In genomic region chr20:2663887-2664719, GRCh38 we compare ENCODE assay signal across 1 cellular context.
A peak's percentile ranks its signal among the peaks of the same experiment; 100 is the strongest.
TF ChIP-seq lines count a peak whose summit lies in the region.

IDH3B (minus strand) TSS chr20:2664216; CDS start chr20:2664188, 28 bp downstream.

TF ChIP-seq in HepG2, 621 proteins besides CTCF, POLR2A, EP300 and RAD21 (continued from another document and continues in another):
- TF ChIP-seq ZNF609 (CRISPR knock-in tag; IDR thresholded peaks at IDR 0.05; ENCODE audit: borderline replicate concordance) (peak; percentile 50; the same call in 1 of the 2 replicates), TFAP4 (IDR thresholded peaks at IDR 0.05; ENCODE audit: borderline replicate concordance, low read depth) (peak; percentile 40; the same call in 1 of the 2 replicates), ZNF17 (CRISPR knock-in tag; IDR thresholded peaks at IDR 0.05) (no peak), CBFB (CRISPR knock-in tag; IDR thresholded peaks at IDR 0.05) (peak; percentile 97), ELF4 (CRISPR knock-in tag; IDR thresholded peaks at IDR 0.05; ENCODE audit: borderline replicate concordance) (peak; percentile 87; the same call in 1 of the 2 replicates), SOX13 (IDR thresholded peaks at IDR 0.05) (peak; percentile 15; the same call in 1 of the 2 replicates), SOX13 (CRISPR knock-in tag; conservative IDR thresholded peaks at IDR 0.05 in 1 of 2, IDR thresholded peaks at IDR 0.05 in 1 of 2) (peak in 1 of 2 experiments; percentile 67; a peak in 2 of 4 replicates), PAXIP1 (CRISPR knock-in tag; conservative IDR thresholded peaks at IDR 0.05) (peak; percentile 60), NCOA2 (CRISPR knock-in tag; IDR thresholded peaks at IDR 0.05) (peak; percentile 74), ZNF567 (CRISPR knock-in tag; IDR thresholded peaks at IDR 0.05; ENCODE audit: borderline replicate concordance) (peak; percentile 63; the same call in 1 of the 2 replicates), PHF8 (CRISPR knock-in tag; IDR thresholded peaks at IDR 0.05) (peak; percentile 98), ZNF101 (CRISPR knock-in tag; IDR thresholded peaks at IDR 0.05; ENCODE audit: borderline replicate concordance, low read depth) (0 out of 2 replicates have a peak, but pooled peaks have one; percentile 75), CHCHD3 (CRISPR knock-in tag; IDR thresholded peaks at IDR 0.05) (no peak), ERF (CRISPR knock-in tag; IDR thresholded peaks at IDR 0.05) (peak; percentile 95), ZNF496 (CRISPR knock-in tag; IDR thresholded peaks at IDR 0.05; ENCODE audit: insufficient replicate concordance) (no peak), ZNF788 (CRISPR knock-in tag; IDR thresholded peaks at IDR 0.05; ENCODE audit: borderline replicate concordance) (peak; percentile 98), SNAPC2 (CRISPR knock-in tag; IDR thresholded peaks at IDR 0.05) (peak; percentile 80; the same call in 1 of the 2 replicates), ZSCAN29 (CRISPR knock-in tag; conservative IDR thresholded peaks at IDR 0.05) (peak; percentile 79; the same call in 1 of the 2 replicates), NBN (conservative IDR thresholded peaks at IDR 0.05) (no peak), ZFY (CRISPR knock-in tag; IDR thresholded peaks at IDR 0.05) (peak; percentile 95), ZBTB25 (CRISPR knock-in tag; IDR thresholded peaks at IDR 0.05) (peak; percentile 89; the same call in 1 of the 2 replicates), SALL2 (CRISPR knock-in tag; IDR thresholded peaks at IDR 0.05) (peak; percentile 84), SRSF4 (IDR thresholded peaks at IDR 0.05; ENCODE audit: low read depth, low read length, poor library complexity, severe bottlenecking) (no peak), ZNF10 (CRISPR knock-in tag; IDR thresholded peaks at IDR 0.05; ENCODE audit: borderline replicate concordance, low read depth) (no peak), ZNF337 (CRISPR knock-in tag; IDR thresholded peaks at IDR 0.05; ENCODE audit: borderline replicate concordance, low read depth) (peak; percentile 77; the same call in 1 of the 2 replicates), SP4 (CRISPR knock-in tag; IDR thresholded peaks at IDR 0.05) (peak; percentile 83; the same call in 1 of the 2 replicates), TCF7 (IDR thresholded peaks at IDR 0.05; ENCODE audit: low read depth) (peak; percentile 25; the same call in 1 of the 2 replicates), ZSCAN9 (CRISPR knock-in tag; IDR thresholded peaks at IDR 0.05; ENCODE audit: borderline replicate concordance) (peak; percentile 87), ZFX (CRISPR knock-in tag; IDR thresholded peaks at IDR 0.05; ENCODE audit: low read depth) (peak; percentile 94), ELF1 (CRISPR knock-in tag; IDR thresholded peaks at IDR 0.05) (peak; percentile 98), ZKSCAN5 (CRISPR knock-in tag; IDR thresholded peaks at IDR 0.05) (0 out of 2 replicates have a peak, but pooled peaks have one; percentile 8), ZNF451 (CRISPR knock-in tag; IDR thresholded peaks at IDR 0.05) (peak; percentile 79; the same call in 1 of the 2 replicates), ZNF850 (CRISPR knock-in tag; conservative IDR thresholded peaks at IDR 0.05) (peak; percentile 91)
- TF ChIP-seq, protein P1, sequence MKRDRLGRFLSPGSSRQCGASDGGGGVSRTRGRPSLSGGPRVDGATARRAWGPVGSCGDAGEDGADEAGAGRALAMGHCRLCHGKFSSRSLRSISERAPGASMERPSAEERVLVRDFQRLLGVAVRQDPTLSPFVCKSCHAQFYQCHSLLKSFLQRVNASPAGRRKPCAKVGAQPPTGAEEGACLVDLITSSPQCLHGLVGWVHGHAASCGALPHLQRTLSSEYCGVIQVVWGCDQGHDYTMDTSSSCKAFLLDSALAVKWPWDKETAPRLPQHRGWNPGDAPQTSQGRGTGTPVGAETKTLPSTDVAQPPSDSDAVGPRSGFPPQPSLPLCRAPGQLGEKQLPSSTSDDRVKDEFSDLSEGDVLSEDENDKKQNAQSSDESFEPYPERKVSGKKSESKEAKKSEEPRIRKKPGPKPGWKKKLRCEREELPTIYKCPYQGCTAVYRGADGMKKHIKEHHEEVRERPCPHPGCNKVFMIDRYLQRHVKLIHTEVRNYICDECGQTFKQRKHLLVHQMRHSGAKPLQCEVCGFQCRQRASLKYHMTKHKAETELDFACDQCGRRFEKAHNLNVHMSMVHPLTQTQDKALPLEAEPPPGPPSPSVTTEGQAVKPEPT (CRISPR knock-in tag; IDR thresholded peaks at IDR 0.05; ENCODE audit: low read depth), result peak; percentile 54; the same call in 1 of the 2 replicates
- TF ChIP-seq, protein P2, sequence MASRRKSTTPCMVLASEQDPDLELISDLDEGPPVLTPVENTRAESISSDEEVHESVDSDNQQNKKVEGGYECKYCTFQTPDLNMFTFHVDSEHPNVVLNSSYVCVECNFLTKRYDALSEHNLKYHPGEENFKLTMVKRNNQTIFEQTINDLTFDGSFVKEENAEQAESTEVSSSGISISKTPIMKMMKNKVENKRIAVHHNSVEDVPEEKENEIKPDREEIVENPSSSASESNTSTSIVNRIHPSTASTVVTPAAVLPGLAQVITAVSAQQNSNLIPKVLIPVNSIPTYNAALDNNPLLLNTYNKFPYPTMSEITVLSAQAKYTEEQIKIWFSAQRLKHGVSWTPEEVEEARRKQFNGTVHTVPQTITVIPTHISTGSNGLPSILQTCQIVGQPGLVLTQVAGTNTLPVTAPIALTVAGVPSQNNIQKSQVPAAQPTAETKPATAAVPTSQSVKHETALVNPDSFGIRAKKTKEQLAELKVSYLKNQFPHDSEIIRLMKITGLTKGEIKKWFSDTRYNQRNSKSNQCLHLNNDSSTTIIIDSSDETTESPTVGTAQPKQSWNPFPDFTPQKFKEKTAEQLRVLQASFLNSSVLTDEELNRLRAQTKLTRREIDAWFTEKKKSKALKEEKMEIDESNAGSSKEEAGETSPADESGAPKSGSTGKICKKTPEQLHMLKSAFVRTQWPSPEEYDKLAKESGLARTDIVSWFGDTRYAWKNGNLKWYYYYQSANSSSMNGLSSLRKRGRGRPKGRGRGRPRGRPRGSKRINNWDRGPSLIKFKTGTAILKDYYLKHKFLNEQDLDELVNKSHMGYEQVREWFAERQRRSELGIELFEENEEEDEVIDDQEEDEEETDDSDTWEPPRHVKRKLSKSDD (CRISPR knock-in tag; IDR thresholded peaks at IDR 0.05; ENCODE audit: low read depth), result no peak; the same call in none of the 2 replicates
- TF ChIP-seq, protein P3, sequence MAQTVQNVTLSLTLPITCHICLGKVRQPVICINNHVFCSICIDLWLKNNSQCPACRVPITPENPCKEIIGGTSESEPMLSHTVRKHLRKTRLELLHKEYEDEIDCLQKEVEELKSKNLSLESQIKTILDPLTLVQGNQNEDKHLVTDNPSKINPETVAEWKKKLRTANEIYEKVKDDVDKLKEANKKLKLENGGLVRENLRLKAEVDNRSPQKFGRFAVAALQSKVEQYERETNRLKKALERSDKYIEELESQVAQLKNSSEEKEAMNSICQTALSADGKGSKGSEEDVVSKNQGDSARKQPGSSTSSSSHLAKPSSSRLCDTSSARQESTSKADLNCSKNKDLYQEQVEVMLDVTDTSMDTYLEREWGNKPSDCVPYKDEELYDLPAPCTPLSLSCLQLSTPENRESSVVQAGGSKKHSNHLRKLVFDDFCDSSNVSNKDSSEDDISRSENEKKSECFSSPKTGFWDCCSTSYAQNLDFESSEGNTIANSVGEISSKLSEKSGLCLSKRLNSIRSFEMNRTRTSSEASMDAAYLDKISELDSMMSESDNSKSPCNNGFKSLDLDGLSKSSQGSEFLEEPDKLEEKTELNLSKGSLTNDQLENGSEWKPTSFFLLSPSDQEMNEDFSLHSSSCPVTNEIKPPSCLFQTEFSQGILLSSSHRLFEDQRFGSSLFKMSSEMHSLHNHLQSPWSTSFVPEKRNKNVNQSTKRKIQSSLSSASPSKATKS (CRISPR knock-in tag; IDR thresholded peaks at IDR 0.05), result no peak
- TF ChIP-seq, protein P4, sequence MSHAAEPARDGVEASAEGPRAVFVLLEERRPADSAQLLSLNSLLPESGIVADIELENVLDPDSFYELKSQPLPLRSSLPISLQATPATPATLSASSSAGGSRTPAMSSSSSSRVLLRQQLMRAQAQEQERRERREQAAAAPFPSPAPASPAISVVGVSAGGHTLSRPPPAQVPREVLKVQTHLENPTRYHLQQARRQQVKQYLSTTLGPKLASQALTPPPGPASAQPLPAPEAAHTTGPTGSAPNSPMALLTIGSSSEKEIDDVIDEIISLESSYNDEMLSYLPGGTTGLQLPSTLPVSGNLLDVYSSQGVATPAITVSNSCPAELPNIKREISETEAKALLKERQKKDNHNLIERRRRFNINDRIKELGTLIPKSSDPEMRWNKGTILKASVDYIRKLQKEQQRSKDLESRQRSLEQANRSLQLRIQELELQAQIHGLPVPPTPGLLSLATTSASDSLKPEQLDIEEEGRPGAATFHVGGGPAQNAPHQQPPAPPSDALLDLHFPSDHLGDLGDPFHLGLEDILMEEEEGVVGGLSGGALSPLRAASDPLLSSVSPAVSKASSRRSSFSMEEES (CRISPR knock-in tag; IDR thresholded peaks at IDR 0.05), result peak; percentile 84
- TF ChIP-seq, protein P5, sequence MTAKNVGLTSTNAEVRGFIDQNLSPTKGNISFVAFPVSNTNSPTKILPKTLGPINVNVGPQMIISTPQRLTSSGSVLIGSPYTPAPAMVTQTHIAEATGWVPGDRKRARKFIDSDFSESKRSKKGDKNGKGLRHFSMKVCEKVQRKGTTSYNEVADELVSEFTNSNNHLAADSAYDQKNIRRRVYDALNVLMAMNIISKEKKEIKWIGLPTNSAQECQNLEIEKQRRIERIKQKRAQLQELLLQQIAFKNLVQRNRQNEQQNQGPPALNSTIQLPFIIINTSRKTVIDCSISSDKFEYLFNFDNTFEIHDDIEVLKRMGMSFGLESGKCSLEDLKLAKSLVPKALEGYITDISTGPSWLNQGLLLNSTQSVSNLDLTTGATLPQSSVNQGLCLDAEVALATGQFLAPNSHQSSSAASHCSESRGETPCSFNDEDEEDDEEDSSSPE (CRISPR knock-in tag; IDR thresholded peaks at IDR 0.05), result peak; percentile 83
